9 cellular contexts compared by ENCODE assay signal in genomic region chr9:4832786-4833579, GRCh38. TPM values are rescaled to one million over a fixed set of nuclear protein-coding genes. Genes with fewer than 3 reads are reported as not detected.
A peak's percentile ranks its signal among the peaks of the same experiment; 100 is the strongest.
DNase-seq lines count a peak whose midpoint lies in the region; ATAC-seq, FAIRE-seq and TF ChIP-seq lines count a peak whose summit lies in the region.
"Had no signal": no experiment of that assay in that cellular context is flagged by ENCODE, and none has a peak within 500 bp of the region (broad histone marks: within the 10 kb centered on the region; RNA-seq: fewer than 3 reads in every experiment).

No MANE protein-coding gene starts in this region.

- DNase-seq in stimulated activated naive CD4-positive, alpha-beta T cell treated with Interleukin-2 at 50 U/mL for 16 hours (lab: John Stamatoyannopoulos, UW) = peak; percentile 61
- no peak for DNase-seq in stimulated activated naive CD4-positive, alpha-beta T cell (lab: John Stamatoyannopoulos, UW)
- DNase-seq in activated naive CD8-positive, alpha-beta T cell treated with anti-CD3 and anti-CD28 coated beads, Interleukin-2, amount 50 U/mL, for 16 hours (ENCODE audit: low read depth, low spot score) = peak; percentile 11
- DNase-seq in lung (ENCODE audit: low spot score) (no peak), urothelium cell line (ENCODE audit: low spot score) (peak; percentile 66), upper lobe of right lung (no peak), GF-D8 (lab: John Stamatoyannopoulos, UW) (no peak)

- no peaks in the 10 kb centered on the region for H3K27me3 ChIP-seq in lung (ENCODE audit: control insufficient read depth, insufficient read depth)
- no peaks in the 10 kb centered on the region for H3K27me3 ChIP-seq in upper lobe of right lung

- 82 to 88% methylated on average over 7 of the region's 7 CpGs for WGBS in lung, 2 donors

- no peak for FAIRE-seq in urothelium cell line (lab: Jason Lieb, UNC)

- ATAC-seq in lung (ENCODE audit: insufficient read depth, low FRiP score) (peak; percentile 58), upper lobe of right lung (no peak), HG03039 (IDR thresholded peaks at IDR 0.05; ENCODE audit: unreplicated experiment) (no peak)

- H3K4me3 ChIP-seq in lung (no peak overlapping the region), upper lobe of right lung (no peak overlapping the region)
- H3K4me3 ChIP-seq: skin epidermis had no signal

- intact Hi-C loops in upper lobe of right lung (cut with DNase I) = no loop called here

- H3K36me3 ChIP-seq in lung (ENCODE audit: control insufficient read depth in 2 of 2, insufficient read depth in 2 of 2, low read length in 2 of 2) = peaks cover 0 to 3% of the 10 kb centered on the region in 2 donors
- no peaks in the 10 kb centered on the region for H3K36me3 ChIP-seq in upper lobe of right lung

- H3K9me3 ChIP-seq in lung (ENCODE audit: control insufficient read depth in 2 of 2, insufficient read depth in 1 of 2, low read length in 1 of 2) (no peaks in the 10 kb centered on the region), upper lobe of right lung (no peaks in the 10 kb centered on the region)

- peaks cover 6 to 18% of the 10 kb centered on the region in 2 donors for H3K4me1 ChIP-seq in lung (ENCODE audit: control insufficient read depth in 2 of 2, insufficient read depth in 2 of 2, low read length in 2 of 2)
- peaks cover 25% of the 10 kb centered on the region for H3K4me1 ChIP-seq in upper lobe of right lung

- H3K27ac ChIP-seq in lung (ENCODE audit: low read depth in 1 of 2, low read length in 1 of 2) = peak overlapping the region; percentile 43 to 52
- no peak overlapping the region for H3K27ac ChIP-seq in upper lobe of right lung

- no peak for TF ChIP-seq CTCF in lung (IDR thresholded peaks at IDR 0.05; ENCODE audit: control extremely low read depth, extremely low read depth)
- no peak for TF ChIP-seq CTCF in upper lobe of right lung (IDR thresholded peaks at IDR 0.05)

RNA-seq across cellular contexts. Expression of gene RCL1, which starts 40.2 kb away (rescaled TPM):
- total RNA-seq in lung (10 to 100 TPM; 27.7 to 62.2 TPM), upper lobe of right lung (19.6 TPM)
- polyA plus RNA-seq in lung = 10 to 100 TPM; 14.8 to 19.1 TPM

Comparison
In these comparisons a context has a peak if more than half of its experiments do, and no peak if none do; other contexts are left out.
1. DNase-seq: peak in stimulated activated naive CD4-positive, alpha-beta T cell treated with Interleukin-2 at 50 U/mL for 16 hours (single experiment), activated naive CD8-positive, alpha-beta T cell treated with anti-CD3 and anti-CD28 coated beads, Interleukin-2, amount 50 U/mL, for 16 hours (single experiment) and urothelium cell line (single experiment); none in stimulated activated naive CD4-positive, alpha-beta T cell (0 of 6), lung (single experiment), upper lobe of right lung (single experiment) and GF-D8 (single experiment).